Comparison of ENCODE assay signal across 3 cellular contexts in the genomic region with DNA sequence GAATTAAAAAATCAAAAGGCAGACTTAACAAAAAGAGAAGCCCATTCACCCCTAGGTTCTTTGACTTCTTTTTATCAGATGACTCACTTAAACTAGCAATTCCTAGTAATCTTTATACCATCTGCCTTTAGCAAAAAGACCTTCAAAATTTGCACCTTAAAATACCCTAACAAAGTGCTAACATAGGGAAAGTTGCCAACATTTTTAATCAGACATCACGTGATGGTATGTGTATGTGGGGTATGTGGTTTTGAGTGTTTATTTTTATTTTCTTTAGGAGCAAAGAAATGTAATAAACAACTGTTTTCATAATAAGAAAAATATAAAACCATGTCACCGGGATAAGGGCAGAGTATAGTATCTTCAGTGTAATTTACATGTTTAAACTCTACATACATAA. TPM values are rescaled to one million over a fixed set of nuclear protein-coding genes. Genes with fewer than 3 reads are reported as not detected.
"Had no signal": no experiment of that assay in that cellular context is flagged by ENCODE, and none has a peak within 500 bp of the region (broad histone marks: within the 10 kb centered on the region; RNA-seq: fewer than 3 reads in every experiment).

No MANE protein-coding gene starts in this region.

RNA-seq across cellular contexts. Expression of gene ANKRD18B, which starts 30.2 kb away (rescaled TPM):
- total RNA-seq: Right ventricle myocardium inferior, RPMI7951 had no signal

RNA-seq across cellular contexts. Expression of gene AQP3, which starts 46.4 kb away (rescaled TPM):
- total RNA-seq: SK-MEL-5 had no signal
